21 cellular contexts compared by ENCODE assay signal in genomic region chr20:32670773-32671455, GRCh38. TPM values are rescaled to one million over a fixed set of nuclear protein-coding genes. Genes with fewer than 3 reads are reported as not detected.
DNase-seq lines count a peak whose midpoint lies in the region; ATAC-seq and TF ChIP-seq lines count a peak whose summit lies in the region.
"Had no signal": no experiment of that assay in that cellular context is flagged by ENCODE, and none has a peak within 500 bp of the region (broad histone marks: within the 10 kb centered on the region; RNA-seq: fewer than 3 reads in every experiment).

No MANE protein-coding gene starts in this region.

- peak; percentile 65 for DNase-seq in myocyte (ENCODE audit: low read depth)
- no peak for DNase-seq in activated CD8-positive, alpha-beta T cell treated with anti-CD3 and anti-CD28 coated beads, Interleukin-2, amount 10 ng/mL, durations not matched to agents 7 days and 5 days
- no peak for DNase-seq in type B pancreatic cell (ENCODE audit: extremely low spot score, unreplicated experiment)
- no peak for DNase-seq in inferior parietal cortex (ENCODE audit: extremely low spot score)
- no peak for DNase-seq in middle frontal gyrus (ENCODE audit: extremely low spot score, low spot score)
- DNase-seq: activated CD4-positive, alpha-beta T cell treated with anti-CD3 and anti-CD28 coated beads, Interleukin-2, amount 50 U/mL, for 48 hours; activated T-cell treated with anti-CD3 and anti-CD28 coated beads, Interleukin-2, amount 50 U/mL, for 4 hours; AML-193; body of pancreas; DMS 273 treated with DMSO at 0.1 percent for 48 hours; foreskin melanocyte; left ventricle myocardium inferior; MV-4-11; NCI-H82; ovary; stimulated activated CD4-positive, alpha-beta T cell treated with anti-CD3 and anti-CD28 coated beads, Interleukin-4, amount 100 ng/mL, for 24 hours; stimulated activated CD8-positive, alpha-beta memory T cell treated with anti-CD3 and anti-CD28 coated beads, Interleukin-4, amount 100 ng/mL, for 48 hours had no signal

- no peaks in the 10 kb centered on the region for H3K9me3 Mint-ChIP-seq in activated CD8-positive, alpha-beta T cell treated with anti-CD3 and anti-CD28 coated beads, Interleukin-2, amount 10 ng/mL, durations not matched to agents 7 days and 5 days (ENCODE audit: insufficient read depth)
- H3K9me3 Mint-ChIP-seq in type B pancreatic cell, result no peaks in the 10 kb centered on the region
- H3K9me3 Mint-ChIP-seq: activated T-cell treated with anti-CD3 and anti-CD28 coated beads, Interleukin-2, amount 50 U/mL, for 4 hours had no signal

- POLR2A ChIA-PET in activated CD8-positive, alpha-beta T cell treated with anti-CD3 and anti-CD28 coated beads, Interleukin-2, amount 10 ng/mL, durations not matched to agents 7 days and 5 days (lab: Charles Lee), result no interaction called here

- TF ChIP-seq CTCF in type B pancreatic cell (conservative IDR thresholded peaks at IDR 0.05), result no peak

- no peak overlapping the region for H3K4me3 Mint-ChIP-seq in activated CD8-positive, alpha-beta T cell treated with anti-CD3 and anti-CD28 coated beads, Interleukin-2, amount 10 ng/mL, durations not matched to agents 7 days and 5 days
- H3K4me3 Mint-ChIP-seq in type B pancreatic cell, result no peak overlapping the region
- H3K4me3 Mint-ChIP-seq: activated naive CD8-positive, alpha-beta T cell; activated T-cell treated with anti-CD3 and anti-CD28 coated beads, Interleukin-2, amount 50 U/mL, for 4 hours had no signal

- ATAC-seq in GM18858 (IDR thresholded peaks at IDR 0.05; ENCODE audit: unreplicated experiment) (peak; percentile 37), GM21717 (IDR thresholded peaks at IDR 0.05; ENCODE audit: unreplicated experiment) (peak; percentile 40), HG03571 (IDR thresholded peaks at IDR 0.05; ENCODE audit: unreplicated experiment) (peak; percentile 50)
- ATAC-seq in activated CD8-positive, alpha-beta T cell treated with anti-CD3 and anti-CD28 coated beads, Interleukin-2, amount 10 ng/mL, durations not matched to agents 7 days and 5 days, result no peak
- ATAC-seq: activated T-cell treated with anti-CD3 and anti-CD28 coated beads, Interleukin-2, amount 50 U/mL, for 4 hours; body of pancreas had no signal

- no peaks in the 10 kb centered on the region for H3K27me3 Mint-ChIP-seq in activated CD8-positive, alpha-beta T cell treated with anti-CD3 and anti-CD28 coated beads, Interleukin-2, amount 10 ng/mL, durations not matched to agents 7 days and 5 days (ENCODE audit: low read depth)
- no peaks in the 10 kb centered on the region for H3K27me3 Mint-ChIP-seq in type B pancreatic cell
- H3K27me3 Mint-ChIP-seq: activated naive CD8-positive, alpha-beta T cell had no signal

- H3K27ac Mint-ChIP-seq in activated CD8-positive, alpha-beta T cell treated with anti-CD3 and anti-CD28 coated beads, Interleukin-2, amount 10 ng/mL, durations not matched to agents 7 days and 5 days, result no peak overlapping the region
- no peak overlapping the region for H3K27ac Mint-ChIP-seq in type B pancreatic cell
- H3K27ac Mint-ChIP-seq: activated naive CD8-positive, alpha-beta T cell had no signal

- peaks cover 42% of the 10 kb centered on the region for H3K4me1 Mint-ChIP-seq in activated CD8-positive, alpha-beta T cell treated with anti-CD3 and anti-CD28 coated beads, Interleukin-2, amount 10 ng/mL, durations not matched to agents 7 days and 5 days (ENCODE audit: low read depth)
- peaks cover 28% of the 10 kb centered on the region for H3K4me1 Mint-ChIP-seq in type B pancreatic cell (ENCODE audit: unreplicated experiment)

- no peaks in the 10 kb centered on the region for H3K36me3 Mint-ChIP-seq in activated CD8-positive, alpha-beta T cell treated with anti-CD3 and anti-CD28 coated beads, Interleukin-2, amount 10 ng/mL, durations not matched to agents 7 days and 5 days (ENCODE audit: low read depth)
- no peaks in the 10 kb centered on the region for H3K36me3 Mint-ChIP-seq in type B pancreatic cell
- H3K36me3 Mint-ChIP-seq: activated naive CD8-positive, alpha-beta T cell had no signal

- CTCF ChIA-PET in activated CD8-positive, alpha-beta T cell treated with anti-CD3 and anti-CD28 coated beads, Interleukin-2, amount 10 ng/mL, durations not matched to agents 7 days and 5 days (lab: Charles Lee), result interaction anchor here (0.7 to 7.4 kb wide), 3 partner anchors 107 to 157 kb away, joined by 3 to 370 read pairs (median 6); no protein-coding TSS in a partner anchor

RNA-seq across cellular contexts. Expression of gene C20orf203, which starts 2.8 kb away (rescaled TPM):
- total RNA-seq in myocyte (0.05 TPM in 1 of 2 replicates, not detected in the other), type B pancreatic cell (ENCODE audit: low replicate concordance) (0.07 and 0.10 TPM in 2 replicates)
- not detected for polyA plus RNA-seq in myocyte (2012)
- total RNA-seq in activated CD8-positive, alpha-beta T cell treated with anti-CD3 and anti-CD28 coated beads, Interleukin-2, amount 10 ng/mL, durations not matched to agents 7 days and 5 days, result under 1 TPM; 0.16 to 0.21 TPM
- total RNA-seq: activated T-cell treated with anti-CD3 and anti-CD28 coated beads, Interleukin-2, amount 50 U/mL, for 4 hours; left ventricle myocardium inferior had no signal
